Comparison of ENCODE assay signal across 26 cellular contexts in genomic region chr18:29616885-29617284, GRCh38.
A peak's percentile ranks its signal among the peaks of the same experiment; 100 is the strongest.
DNase-seq lines count a peak whose midpoint lies in the region; ATAC-seq, FAIRE-seq and TF ChIP-seq lines count a peak whose summit lies in the region.
"Had no signal": no experiment of that assay in that cellular context is flagged by ENCODE, and none has a peak within 500 bp of the region (broad histone marks: within the 10 kb centered on the region; RNA-seq: fewer than 3 reads in every experiment).

No MANE protein-coding gene starts in this region.

- H2AK5ac ChIP-seq in IMR-90 (ENCODE audit: low read depth, low read length), result no peak overlapping the region

- peak overlapping the region; percentile 35 for H2AFZ ChIP-seq in IMR-90 (replicated peaks; ENCODE audit: low read length, poor library complexity)

- H4K20me1 ChIP-seq in IMR-90 (ENCODE audit: insufficient read depth, low read length), result no peaks in the 10 kb centered on the region
- H4K20me1 ChIP-seq: BLaER1 treated with 17β-estradiol and CSF1 and Interleukin-3, amounts not matched to agents 10 nM and 100 nM had no signal

- H3K27me3 ChIP-seq in heart right ventricle, result no peaks in the 10 kb centered on the region
- H3K27me3 ChIP-seq in IMR-90 (ENCODE audit: control insufficient read depth, insufficient read depth, low read length), result no peaks in the 10 kb centered on the region
- no peaks in the 10 kb centered on the region for H3K27me3 ChIP-seq in bronchial epithelial cell (ENCODE audit: control insufficient read depth, insufficient read depth, low read length)
- no peaks in the 10 kb centered on the region for H3K27me3 ChIP-seq in prostate gland (replicated peaks; ENCODE audit: insufficient read depth)
- H3K27me3 ChIP-seq: BLaER1 treated with 17β-estradiol and CSF1 and Interleukin-3, amounts not matched to agents 10 nM and 100 nM had no signal

- no peak for DNase-seq in heart right ventricle
- no peak for DNase-seq in cardiac septum (ENCODE audit: low spot score)
- DNase-seq in IMR-90, result no peak
- DNase-seq in bronchial epithelial cell (ENCODE audit: low read depth), result no peak
- peak; percentile 7 for DNase-seq in iPS-NIHi7 (ENCODE audit: extremely low spot score)
- DNase-seq in prostate gland (ENCODE audit: low spot score), result no peak
- no peak for DNase-seq in dedifferentiated amniotic fluid mesenchymal stem cell (ENCODE audit: extremely low spot score)
- DNase-seq: AML-193; CD4-positive, alpha-beta T cell; GOT3; NCI-H1092; NCI-H1436 treated with DMSO at 0.1 percent for 48 hours; NCI-H187 treated with DMSO at 0.1 percent for 48 hours; NCI-H446; NCI-H524 treated with DMSO at 0.1 percent for 48 hours; NCI-H774; NK-92 treated with Interleukin-12 subunit alpha and Interleukin-12 subunit beta, amount 100 ng/mL, for 24 hours; RPMI8226; SHP77 treated with DMSO at 0.1 percent for 48 hours had no signal

- H3K79me1 ChIP-seq in IMR-90 (ENCODE audit: low read depth in 1 of 2, low read length in 2 of 2), result no peaks in the 10 kb centered on the region

- no peak overlapping the region for H3K4me2 ChIP-seq in IMR-90 (ENCODE audit: low read depth, low read length)
- H3K4me2 ChIP-seq: A549; BLaER1 treated with 17β-estradiol and CSF1 and Interleukin-3, amounts not matched to agents 10 nM and 100 nM had no signal

- H4K8ac ChIP-seq in IMR-90 (ENCODE audit: low read depth in 2 of 2, low read length in 2 of 2), result no peak overlapping the region

- CTCF ChIA-PET in IMR-90 (lab: Yijun Ruan, JAX), result interaction anchor here (0.8 kb wide), 1 partner anchor 9 kb away, joined by 3 read pairs; no protein-coding TSS in a partner anchor

- H2BK120ac ChIP-seq in IMR-90 (ENCODE audit: low read depth, low read length), result no peak overlapping the region

- no peak overlapping the region for H4K91ac ChIP-seq in IMR-90 (ENCODE audit: insufficient read depth, low read depth, low read length)

- no TSS peak for BruUV-seq in IMR-90 (replicated peaks; lab: Mats Ljungman, UMichigan)

- TF ChIP-seq CTCF in heart right ventricle (IDR thresholded peaks at IDR 0.05) (peak in 6 of 9 donors; percentile 9 to 45 (median 36)), IMR-90 (conservative IDR thresholded peaks at IDR 0.05; ENCODE audit: low read depth, low read length) (no peak), bronchial epithelial cell (IDR thresholded peaks at IDR 0.05; ENCODE audit: insufficient read depth, low read length, severe bottlenecking) (peak; percentile 8), prostate gland (IDR thresholded peaks at IDR 0.05) (no peak)

- in situ Hi-C loops in IMR-90 (cut with MboI; ENCODE audit: low sequenced_read_pairs), result no loop called here

- H3K27ac ChIP-seq in heart right ventricle (no peak overlapping the region), IMR-90 (ENCODE audit: insufficient read depth, low read length) (no peak overlapping the region), prostate gland (no peak overlapping the region)
- H3K27ac ChIP-seq: A549; BLaER1 treated with 17β-estradiol and CSF1 and Interleukin-3, amounts not matched to agents 10 nM and 100 nM; HL-60; SK-N-MC had no signal

- dilution Hi-C loops in IMR-90 (cut with HindIII; ENCODE audit: low sequenced_read_pairs, unreplicated experiment), result no loop called here

- H3K9me1 ChIP-seq in IMR-90 (ENCODE audit: insufficient read depth, low read length), result no peaks in the 10 kb centered on the region

- no peak overlapping the region for H4K5ac ChIP-seq in IMR-90 (ENCODE audit: low read depth, low read length)

- no peak for FAIRE-seq in bronchial epithelial cell (lab: Jason Lieb, UNC)
- FAIRE-seq: A549, G401.6 had no signal

- no peak overlapping the region for H3K4me3 ChIP-seq in heart right ventricle
- no peak overlapping the region for H3K4me3 ChIP-seq in IMR-90 (ENCODE audit: insufficient read depth, low read depth, low read length)
- H3K4me3 ChIP-seq in bronchial epithelial cell (ENCODE audit: low read depth, low read length), result no peak overlapping the region
- no peak overlapping the region for H3K4me3 ChIP-seq in prostate gland
- H3K4me3 ChIP-seq: A549; BLaER1 treated with 17β-estradiol and CSF1 and Interleukin-3, amounts not matched to agents 10 nM and 100 nM; SK-N-MC had no signal

- no peak overlapping the region for H3K9ac ChIP-seq in IMR-90 (ENCODE audit: low read depth, low read length)
- H3K9ac ChIP-seq: BLaER1 treated with 17β-estradiol and CSF1 and Interleukin-3, amounts not matched to agents 10 nM and 100 nM had no signal

- H2AK9ac ChIP-seq in IMR-90 (replicated peaks; ENCODE audit: low read depth, low read length, poor library complexity), result no peak overlapping the region

- no peak overlapping the region for H3K56ac ChIP-seq in IMR-90 (ENCODE audit: extremely low read depth, insufficient read depth, low read length)

- H3K23ac ChIP-seq in IMR-90 (ENCODE audit: low read depth, low read length), result no peak overlapping the region

- no peak overlapping the region for H3K18ac ChIP-seq in IMR-90 (ENCODE audit: low read depth, low read length)

- intact Hi-C loops in heart right ventricle (cut with DNase I) (loop anchor here in 1 of 10 donors (10.0 kb wide), 1 partner anchor 668 kb away; no protein-coding TSS in a partner anchor), cardiac septum (cut with DNase I) (no loop called here), IMR-90 (cut with micrococcal nuclease) (no loop called here), prostate gland (cut with DNase I) (no loop called here)

- peak in 1 of 8 donors; percentile 61 for ATAC-seq in heart right ventricle
- ATAC-seq in IMR-90 (ENCODE audit: low read depth), result no peak
- no peak for ATAC-seq in HG03457 (IDR thresholded peaks at IDR 0.05; ENCODE audit: unreplicated experiment)
- ATAC-seq: A549, HCT116 had no signal

- H2BK15ac ChIP-seq in IMR-90 (ENCODE audit: low read depth, low read length), result no peak overlapping the region

- no peak for TF ChIP-seq RAD21 in IMR-90 (IDR thresholded peaks at IDR 0.05; ENCODE audit: low read length)

- H3K4ac ChIP-seq in IMR-90 (ENCODE audit: low read depth, low read length), result no peak overlapping the region

- H3K9me3 ChIP-seq in heart right ventricle (no peaks in the 10 kb centered on the region), IMR-90 (ENCODE audit: control insufficient read depth, insufficient read depth, low read length) (no peaks in the 10 kb centered on the region), prostate gland (no peaks in the 10 kb centered on the region)
- H3K9me3 ChIP-seq: A549; BLaER1 treated with 17β-estradiol and CSF1 and Interleukin-3, amounts not matched to agents 10 nM and 100 nM had no signal

- no peaks in the 10 kb centered on the region for H3K4me1 ChIP-seq in heart right ventricle
- no peaks in the 10 kb centered on the region for H3K4me1 ChIP-seq in IMR-90 (ENCODE audit: control insufficient read depth, insufficient read depth, low read length)
- H3K4me1 ChIP-seq in prostate gland (replicated peaks), result no peaks in the 10 kb centered on the region
- H3K4me1 ChIP-seq: A549; BLaER1 treated with 17β-estradiol and CSF1 and Interleukin-3, amounts not matched to agents 10 nM and 100 nM had no signal

- H3K14ac ChIP-seq in IMR-90 (replicated peaks; ENCODE audit: low read depth, low read length), result no peak overlapping the region

- H3K36me3 ChIP-seq in heart right ventricle (no peaks in the 10 kb centered on the region), IMR-90 (ENCODE audit: control insufficient read depth, insufficient read depth, low read length) (no peaks in the 10 kb centered on the region), bronchial epithelial cell (ENCODE audit: control insufficient read depth, insufficient read depth, low read length) (no peaks in the 10 kb centered on the region), prostate gland (no peaks in the 10 kb centered on the region)
- H3K36me3 ChIP-seq: BLaER1 treated with 17β-estradiol and CSF1 and Interleukin-3, amounts not matched to agents 10 nM and 100 nM had no signal

- TF ChIP-seq POLR2A in IMR-90 (IDR thresholded peaks at IDR 0.05; ENCODE audit: low read depth, low read length) (no peak), prostate gland (IDR thresholded peaks at IDR 0.05) (no peak)

- H2BK5ac ChIP-seq in IMR-90 (ENCODE audit: low read depth, low read length, poor library complexity, severe bottlenecking), result no peak overlapping the region

- POLR2A ChIA-PET in IMR-90 (lab: Charles Lee; ENCODE audit: unreplicated experiment), result no interaction called here

- H2BK20ac ChIP-seq in IMR-90 (ENCODE audit: low read depth, low read length), result no peak overlapping the region

TF ChIP-seq in IMR-90, 13 proteins besides CTCF, POLR2A, EP300 and RAD21:
- TF ChIP-seq FOS (IDR thresholded peaks at IDR 0.05; ENCODE audit: low read depth, low read length) (no peak), MAZ (IDR thresholded peaks at IDR 0.05; ENCODE audit: borderline replicate concordance, low read depth, low read length) (no peak), CHD1 (IDR thresholded peaks at IDR 0.05; ENCODE audit: low read depth, low read length) (no peak), SMC3 (IDR thresholded peaks at IDR 0.05; ENCODE audit: low read depth, low read length) (no peak), MAFK (IDR thresholded peaks at IDR 0.05; ENCODE audit: low read depth, low read length) (no peak)

Comparison
In these comparisons a context has a peak if more than half of its experiments do, and no peak if none do; other contexts are left out.
1. CTCF ChIP-seq: peak in heart right ventricle (6 of 9) and bronchial epithelial cell (single experiment); none in IMR-90 (single experiment) and prostate gland (0 of 4).